ENCODE assay signal across 8 cellular contexts in the genomic region with DNA sequence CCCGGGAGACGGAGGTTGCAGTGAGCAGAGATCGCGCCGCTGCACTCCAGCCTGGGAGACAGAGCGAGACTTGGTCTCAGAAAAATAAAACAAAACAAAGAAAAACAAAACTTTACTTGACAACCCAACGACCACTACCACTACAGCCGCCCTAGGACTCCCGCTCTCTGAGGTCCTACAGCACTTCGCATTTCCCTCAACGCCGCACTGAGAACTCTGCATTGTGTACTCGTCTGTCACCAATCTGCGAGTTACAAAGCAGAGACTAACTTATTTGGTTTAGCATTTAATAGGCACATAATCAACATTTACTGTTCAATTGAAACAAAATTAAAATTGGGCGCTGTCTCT. TPM values are rescaled to one million over a fixed set of nuclear protein-coding genes. Genes with fewer than 3 reads are reported as not detected.
A peak's percentile ranks its signal among the peaks of the same experiment; 100 is the strongest.
DNase-seq lines count a peak whose midpoint lies in the region; ATAC-seq, FAIRE-seq and TF ChIP-seq lines count a peak whose summit lies in the region.

No MANE protein-coding gene starts in this region.

- H3K9me2 ChIP-seq in Karpas-422 (replicated peaks; ENCODE audit: insufficient read depth, low read length), result no peaks in the 10 kb centered on the region

- H2AFZ ChIP-seq in Karpas-422 (ENCODE audit: low read length) (no peak overlapping the region), astrocyte (ENCODE audit: low read depth, low read length) (peak overlapping the region; percentile 70)

- H3K27ac ChIP-seq in Karpas-422 (ENCODE audit: low read length) (peak overlapping the region; percentile 84), astrocyte (ENCODE audit: low read depth, low read length) (peak overlapping the region; percentile 97)

- peak overlapping the region; percentile 91 for H3K4me3 ChIP-seq in Karpas-422 (ENCODE audit: low read length)
- H3K4me3 ChIP-seq in astrocyte (ENCODE audit: insufficient read depth, low read depth, low read length), result peak overlapping the region; percentile 89

- H3K9me3 ChIP-seq in Karpas-422 (ENCODE audit: low read length), result no peaks in the 10 kb centered on the region
- H3K9me3 ChIP-seq in astrocyte (ENCODE audit: insufficient read depth, low read depth, low read length), result no peaks in the 10 kb centered on the region

- no peaks in the 10 kb centered on the region for H3K27me3 ChIP-seq in Karpas-422 (ENCODE audit: low read length)
- H3K27me3 ChIP-seq in astrocyte (ENCODE audit: insufficient read depth, low read length), result no peaks in the 10 kb centered on the region

- H3K79me2 ChIP-seq in Karpas-422 (ENCODE audit: low read length), result peaks cover 54% of the 10 kb centered on the region
- peaks cover 52% of the 10 kb centered on the region for H3K79me2 ChIP-seq in astrocyte (ENCODE audit: insufficient read depth, low read length)

- no peak for FAIRE-seq in astrocyte (lab: Jason Lieb, UNC)

- H3K4me2 ChIP-seq in Karpas-422 (ENCODE audit: low read depth, low read length, poor library complexity, severe bottlenecking), result peak overlapping the region; percentile 94
- peak overlapping the region; percentile 91 for H3K4me2 ChIP-seq in astrocyte (ENCODE audit: low read length)

- H3K4me1 Mint-ChIP-seq in astrocyte (ENCODE audit: low read depth, unreplicated experiment) (peaks cover 2% of the 10 kb centered on the region), immature natural killer cell (peaks cover 40 to 49% of the 10 kb centered on the region in 2 donors)
- H3K4me1 Mint-ChIP-seq in stimulated activated memory B cell treated with anti-CD40 and anti-IgM and Interleukin-4, amounts not matched to agents 10 μg/mL and 1 μg/mL and 100 μg/mL, for 72 hours, result peaks cover 11% of the 10 kb centered on the region

- TF ChIP-seq CTCF in astrocyte (IDR thresholded peaks at IDR 0.05; ENCODE audit: insufficient read depth, low read depth, low read length), result no peak

- H3K27ac Mint-ChIP-seq in astrocyte (ENCODE audit: unreplicated experiment) (peak overlapping the region; percentile 100), immature natural killer cell (peak overlapping the region; percentile 99 to 100 (median 99))
- peak overlapping the region; percentile 99 for H3K27ac Mint-ChIP-seq in stimulated activated memory B cell treated with anti-CD40 and anti-IgM and Interleukin-4, amounts not matched to agents 10 μg/mL and 1 μg/mL and 100 μg/mL, for 72 hours

- peaks cover 28% of the 10 kb centered on the region for H4K20me1 ChIP-seq in Karpas-422 (ENCODE audit: insufficient read depth, low read depth, low read length)
- H4K20me1 ChIP-seq in astrocyte (ENCODE audit: insufficient read depth, low read length), result peaks cover 41% of the 10 kb centered on the region

- peak overlapping the region; percentile 96 for H3K9ac ChIP-seq in Karpas-422 (ENCODE audit: low read length)
- H3K9ac ChIP-seq in astrocyte (ENCODE audit: low read length), result peak overlapping the region; percentile 97

- H3K9me3 Mint-ChIP-seq in astrocyte (ENCODE audit: unreplicated experiment) (no peaks in the 10 kb centered on the region), immature natural killer cell (no peaks in the 10 kb centered on the region)
- no peaks in the 10 kb centered on the region for H3K9me3 Mint-ChIP-seq in stimulated activated memory B cell treated with anti-CD40 and anti-IgM and Interleukin-4, amounts not matched to agents 10 μg/mL and 1 μg/mL and 100 μg/mL, for 72 hours

- H3K36me3 Mint-ChIP-seq in astrocyte (ENCODE audit: low read depth, unreplicated experiment), result peaks cover 8% of the 10 kb centered on the region
- peaks cover 3 to 20% (median 9%) of the 10 kb centered on the region in 3 donors for H3K36me3 Mint-ChIP-seq in immature natural killer cell
- peaks cover 15% of the 10 kb centered on the region for H3K36me3 Mint-ChIP-seq in stimulated activated memory B cell treated with anti-CD40 and anti-IgM and Interleukin-4, amounts not matched to agents 10 μg/mL and 1 μg/mL and 100 μg/mL, for 72 hours

- peak; percentile 39 for ATAC-seq in stimulated activated memory B cell treated with anti-CD40 and anti-IgM and Interleukin-4, amounts not matched to agents 10 μg/mL and 1 μg/mL and 100 μg/mL, for 72 hours
- no peak for ATAC-seq in HG03045 (IDR thresholded peaks at IDR 0.05; ENCODE audit: unreplicated experiment)

- no peaks in the 10 kb centered on the region for H3K27me3 Mint-ChIP-seq in astrocyte (ENCODE audit: low read depth, unreplicated experiment)
- peaks cover 11 to 20% (median 11%) of the 10 kb centered on the region in 3 donors for H3K27me3 Mint-ChIP-seq in immature natural killer cell (ENCODE audit: low read depth in 3 of 3)
- H3K27me3 Mint-ChIP-seq in stimulated activated memory B cell treated with anti-CD40 and anti-IgM and Interleukin-4, amounts not matched to agents 10 μg/mL and 1 μg/mL and 100 μg/mL, for 72 hours, result no peaks in the 10 kb centered on the region

- H3K4me1 ChIP-seq in Karpas-422 (ENCODE audit: low read length) (peaks cover 27% of the 10 kb centered on the region), astrocyte (ENCODE audit: insufficient read depth, low read length) (peaks cover 7% of the 10 kb centered on the region)

- DNase-seq in GM03348 (ENCODE audit: low spot score), result peak; percentile 14
- DNase-seq in Karpas-422, result no peak
- DNase-seq in astrocyte (ENCODE audit: low read depth), result peak; percentile 9
- no peak for DNase-seq in immature natural killer cell
- DNase-seq in LoVo (ENCODE audit: low spot score), result no peak
- DNase-seq in GDM1 (lab: John Stamatoyannopoulos, UW), result no peak

- H3K36me3 ChIP-seq in Karpas-422 (ENCODE audit: insufficient read depth, low read length) (peaks cover 24% of the 10 kb centered on the region), astrocyte (ENCODE audit: insufficient read depth, low read length) (peaks cover 8% of the 10 kb centered on the region)

- peak overlapping the region; percentile 100 for H3K4me3 Mint-ChIP-seq in astrocyte (ENCODE audit: unreplicated experiment)
- peak overlapping the region; percentile 98 to 100 (median 100) for H3K4me3 Mint-ChIP-seq in immature natural killer cell
- H3K4me3 Mint-ChIP-seq in stimulated activated memory B cell treated with anti-CD40 and anti-IgM and Interleukin-4, amounts not matched to agents 10 μg/mL and 1 μg/mL and 100 μg/mL, for 72 hours, result peak overlapping the region; percentile 92

RNA-seq across cellular contexts. Expression of gene ZNF207, which starts 0.5 kb away (rescaled TPM):
- 115 and 219 TPM in 2 replicates for total RNA-seq in Karpas-422 (2014; rRNA removed; shearing (Covaris generic); ENCODE audit: low replicate concordance)
- total RNA-seq in astrocyte, result 148 and 168 TPM in 2 replicates
- 100 to 1,000 TPM; 155 to 223 (median 221) TPM for polyA plus RNA-seq in immature natural killer cell

RNA-seq across cellular contexts. Expression of gene C17orf75, which starts 7.5 kb away (rescaled TPM):
- total RNA-seq in Karpas-422 (2014; rRNA removed; shearing (Covaris generic); ENCODE audit: low replicate concordance), result 31.3 and 47.9 TPM in 2 replicates
- total RNA-seq in astrocyte, result 15.3 and 16.2 TPM in 2 replicates
- polyA plus RNA-seq in immature natural killer cell, result 10 to 100 TPM in 2 of 3 donors, 1 to 10 TPM in 1; 9.8 to 18.5 (median 12.0) TPM

Comparison
In these comparisons a context has a peak if more than half of its experiments do, and no peak if none do; other contexts are left out.
1. DNase-seq: peak in GM03348 (single experiment) and astrocyte (single experiment); none in Karpas-422 (single experiment), immature natural killer cell (0 of 3), LoVo (single experiment) and GDM1 (single experiment).
2. Peak in every context shown above with its lines, with median percentiles within 50 percentile points of each other: H3K27ac Mint-ChIP-seq and H3K4me3 Mint-ChIP-seq.